In genomic region chr3:195475614-195476013, GRCh38 we compare ENCODE assay signal across 17 cellular contexts. TPM values are rescaled to one million over a fixed set of nuclear protein-coding genes. Genes with fewer than 3 reads are reported as not detected.
A peak's percentile ranks its signal among the peaks of the same experiment; 100 is the strongest.
DNase-seq lines count a peak whose midpoint lies in the region; ATAC-seq, FAIRE-seq and TF ChIP-seq lines count a peak whose summit lies in the region.
"Had no signal": no experiment of that assay in that cellular context is flagged by ENCODE, and none has a peak within 500 bp of the region (broad histone marks: within the 10 kb centered on the region; RNA-seq: fewer than 3 reads in every experiment).

No MANE protein-coding gene starts in this region.

- TF ChIP-seq CTCF in HepG2 (CRISPR knock-in tag; IDR thresholded peaks at IDR 0.05): no peak
- TF ChIP-seq CTCF in right lobe of liver (IDR thresholded peaks at IDR 0.05): no peak
- TF ChIP-seq CTCF in spleen (IDR thresholded peaks at IDR 0.05 in 8 of 11, conservative IDR thresholded peaks at IDR 0.05 in 3 of 11): no peak

- DNase-seq in HepG2 (ENCODE audit: low spot score) (no peak), right lobe of liver (no peak), frontal cortex (ENCODE audit: low spot score in 2 of 2) (no peak), spleen (peak; percentile 11), NCI-H226 (no peak), cerebellar cortex (ENCODE audit: low spot score) (no peak), NCI-H345 treated with DMSO at 0.1 percent for 48 hours (lab: John Stamatoyannopoulos, UW; ENCODE audit: unreplicated experiment) (no peak)
- DNase-seq: 8988T; CD8-positive, alpha-beta T cell; DMS 273 treated with DMSO at 0.1 percent for 48 hours; DMS53; H9 had no signal

- no peak overlapping the region for H2AFZ ChIP-seq in HepG2 (ENCODE audit: low read length)

- H3K4me3 ChIP-seq in HepG2 (replicated peaks in 1 of 3; ENCODE audit: insufficient read depth in 1 of 3, low read depth in 2 of 3, low read length in 3 of 3): no peak overlapping the region
- H3K4me3 ChIP-seq in right lobe of liver: no peak overlapping the region
- H3K4me3 ChIP-seq in spleen: no peak overlapping the region
- H3K4me3 ChIP-seq: BLaER1 treated with 17β-estradiol and CSF1 and Interleukin-3, amounts not matched to agents 10 nM and 100 nM had no signal

- H3K27ac ChIP-seq in HepG2 (ENCODE audit: extremely low read length, insufficient read depth, low read length) (no peak overlapping the region), right lobe of liver (no peak overlapping the region), spleen (no peak overlapping the region)
- H3K27ac ChIP-seq: BLaER1 treated with 17β-estradiol and CSF1 and Interleukin-3, amounts not matched to agents 10 nM and 100 nM had no signal

- in situ Hi-C loops in HepG2 (cut with HindIII; ENCODE audit: extremely low pct_ligation_motif_present, low pct_unique_long_range_greater_than_20kb): no loop called here

- no peak for FAIRE-seq in HepG2 (lab: Jason Lieb, UNC)
- peak; percentile 43 for FAIRE-seq in frontal cortex (lab: Jason Lieb, UNC)
- FAIRE-seq: G401.6, GM12891, GM19239, H1 had no signal

- WGBS in HepG2 (ENCODE audit: low lambda C conversion rate): 22% methylated on average over 3 of the region's 3 CpGs
- 81% methylated on average over 3 of the region's 3 CpGs for whole genome bisulfite sequencing in right lobe of liver (ENCODE audit: insufficient coverage, low coverage, low lambda C conversion rate, missing lambda C conversion rate)
- 90 to 97% (median 96%) methylated on average over 3 of the region's 3 CpGs for WGBS in spleen, 5 donors

- POLR2A ChIA-PET in HepG2 (lab: Yijun Ruan, JAX): no interaction called here

- H3K27me3 ChIP-seq in HepG2 (ENCODE audit: control insufficient read depth in 1 of 2, insufficient read depth in 2 of 2, low read length in 2 of 2) (peaks cover 2 to 6% of the 10 kb centered on the region in 2 experiments; a peak in 2 of 5 replicates), right lobe of liver (no peaks in the 10 kb centered on the region), spleen (replicated peaks in 1 of 7) (no peaks in the 10 kb centered on the region)
- H3K27me3 ChIP-seq: BLaER1 treated with 17β-estradiol and CSF1 and Interleukin-3, amounts not matched to agents 10 nM and 100 nM had no signal

- ATAC-seq in HepG2 (no peak), right lobe of liver (no peak)
- ATAC-seq: CD8-positive, alpha-beta T cell had no signal

- no peaks in the 10 kb centered on the region for H3K36me3 ChIP-seq in HepG2 (replicated peaks in 1 of 2; ENCODE audit: control insufficient read depth in 1 of 2, insufficient read depth in 2 of 2, low read length in 2 of 2)
- H3K36me3 ChIP-seq in right lobe of liver: no peaks in the 10 kb centered on the region
- no peaks in the 10 kb centered on the region for H3K36me3 ChIP-seq in spleen
- H3K36me3 ChIP-seq: BLaER1 treated with 17β-estradiol and CSF1 and Interleukin-3, amounts not matched to agents 10 nM and 100 nM had no signal

- no peaks in the 10 kb centered on the region for H4K20me1 ChIP-seq in HepG2 (ENCODE audit: insufficient read depth, low read length)
- H4K20me1 ChIP-seq: BLaER1 treated with 17β-estradiol and CSF1 and Interleukin-3, amounts not matched to agents 10 nM and 100 nM had no signal

- 0 out of 2 replicates have a peak, but pooled peaks cover 5% of the 10 kb centered on the region for H3K4me1 ChIP-seq in HepG2 (ENCODE audit: insufficient read depth, low read length)
- H3K4me1 ChIP-seq in right lobe of liver: no peaks in the 10 kb centered on the region
- no peaks in the 10 kb centered on the region for H3K4me1 ChIP-seq in spleen
- H3K4me1 ChIP-seq: BLaER1 treated with 17β-estradiol and CSF1 and Interleukin-3, amounts not matched to agents 10 nM and 100 nM had no signal

- intact Hi-C loops in HepG2 (cut with micrococcal nuclease; ENCODE audit: unreplicated experiment) (no loop called here), right lobe of liver (cut with DNase I) (no loop called here), spleen (cut with DNase I; ENCODE audit: low total_unique reads) (no loop called here)

- CTCF ChIA-PET in HepG2 (lab: Yijun Ruan, JAX; ENCODE audit: low intra/inter-chr PET ratio, low total read pairs): no interaction called here

- H3K9ac ChIP-seq in HepG2 (ENCODE audit: insufficient read depth, low read depth, low read length): no peak overlapping the region
- H3K9ac ChIP-seq: BLaER1 treated with 17β-estradiol and CSF1 and Interleukin-3, amounts not matched to agents 10 nM and 100 nM had no signal

- H3K9me3 ChIP-seq in HepG2 (ENCODE audit: low read length) (no peaks in the 10 kb centered on the region), right lobe of liver (no peaks in the 10 kb centered on the region), spleen (no peaks in the 10 kb centered on the region)

- no peak for TF ChIP-seq RAD21 in HepG2 (CRISPR knock-in tag; IDR thresholded peaks at IDR 0.05)

- BruUV-seq in HepG2 (replicated peaks; lab: Mats Ljungman, UMichigan): no TSS peak

- H3K4me2 ChIP-seq in HepG2 (ENCODE audit: low read depth, low read length): no peak overlapping the region
- H3K4me2 ChIP-seq: BLaER1 treated with 17β-estradiol and CSF1 and Interleukin-3, amounts not matched to agents 10 nM and 100 nM had no signal

- TF ChIP-seq EP300 in HepG2 (IDR thresholded peaks at IDR 0.05; ENCODE audit: low read depth in 2 of 2, low read length in 2 of 2) (no peak), HepG2 (CRISPR knock-in tag; IDR thresholded peaks at IDR 0.05; ENCODE audit: borderline replicate concordance) (no peak)

- TF ChIP-seq POLR2A in HepG2 (IDR thresholded peaks at IDR 0.05; ENCODE audit: insufficient read depth in 1 of 2, low read depth in 2 of 2, low read length in 2 of 2) (no peak), right lobe of liver (IDR thresholded peaks at IDR 0.05) (no peak), spleen (IDR thresholded peaks at IDR 0.05) (no peak)

- H3K79me2 ChIP-seq in HepG2 (ENCODE audit: insufficient read depth, low read length): no peaks in the 10 kb centered on the region

TF ChIP-seq in HepG2, 621 proteins besides CTCF, POLR2A, EP300 and RAD21:
- TF ChIP-seq MAFK (conservative IDR thresholded peaks at IDR 0.05 in 1 of 2, IDR thresholded peaks at IDR 0.05 in 1 of 2; ENCODE audit: low read length in 2 of 2) (peak; percentile 26 to 64; a peak in 3 of 4 replicates), ZNF20 (CRISPR knock-in tag; IDR thresholded peaks at IDR 0.05) (no peak)

RNA-seq across cellular contexts. Expression of gene ACAP2, which starts 32.8 kb away (rescaled TPM):
- total RNA-seq in HepG2 (2016; rRNA removed; fragmentation: Illumina TruSeq; extraction: Trizol) (23.9 and 32.2 TPM in 2 replicates), right lobe of liver (10 to 100 TPM; 15.1 to 21.7 (median 18.5) TPM), frontal cortex (149 TPM), spleen (100 to 1,000 TPM in 4 of 7 donors, 10 to 100 TPM in 3; 90.1 to 127 (median 108) TPM)
- total RNA-seq in HepG2 (2016; cell fraction: cytosol; rRNA removed; fragmentation: Illumina TruSeq; extraction: Trizol; ENCODE audit: low read depth): 16.0 and 18.9 TPM in 2 replicates
- total RNA-seq in HepG2 (2016; cell fraction: insoluble cytoplasmic fraction; rRNA removed; fragmentation: Illumina TruSeq; extraction: Trizol): 24.6 and 30.4 TPM in 2 replicates
- 7.9 and 10.4 TPM in 2 replicates for total RNA-seq in HepG2 (2016; cell fraction: membrane; rRNA removed; fragmentation: Illumina TruSeq; extraction: Trizol)
- total RNA-seq in HepG2 (2016; cell fraction: nucleus; rRNA removed; fragmentation: Illumina TruSeq; extraction: Trizol): 35.3 and 35.5 TPM in 2 replicates
- polyA plus RNA-seq in HepG2 (2011; rRNA removed) (5.6 and 7.3 TPM in 2 replicates), spleen (10 to 100 TPM; 11.2 to 15.7 (median 14.0) TPM)
- polyA plus RNA-seq in HepG2 (2011; cell fraction: cytosol; rRNA removed): 3.0 and 3.9 TPM in 2 replicates
- polyA plus RNA-seq in HepG2 (2011; cell fraction: nucleus; rRNA removed): 6.2 and 7.2 TPM in 2 replicates
- polyA plus RNA-seq in HepG2 (2012): 5.6 and 7.2 TPM in 2 replicates
- 0.24 and 0.77 TPM in 2 replicates for polyA plus RNA-seq in HepG2 (2016; cell fraction: cytosol; fragmentation: Illumina TruSeq; extraction: Trizol; ENCODE audit: low read depth)
- polyA plus RNA-seq in HepG2 (2016; cell fraction: insoluble cytoplasmic fraction; fragmentation: Illumina TruSeq; extraction: Trizol; ENCODE audit: low read depth): 11.5 and 12.3 TPM in 2 replicates
- 1.3 and 1.7 TPM in 2 replicates for polyA plus RNA-seq in HepG2 (2016; cell fraction: membrane; fragmentation: Illumina TruSeq; extraction: Trizol; ENCODE audit: low read depth)
- 15.1 and 15.8 TPM in 2 replicates for polyA plus RNA-seq in HepG2 (2016; cell fraction: nucleus; fragmentation: Illumina TruSeq; extraction: Trizol; ENCODE audit: insufficient read depth, low read depth)
- 9.1 and 33.5 TPM in 2 replicates for polyA minus RNA-seq in HepG2 (2011; rRNA and poly(A)+ RNA removed; ENCODE audit: low replicate concordance)
- 13.4 and 16.1 TPM in 2 replicates for polyA minus RNA-seq in HepG2 (2011; cell fraction: cytosol; rRNA and poly(A)+ RNA removed)
- polyA minus RNA-seq in HepG2 (2011; cell fraction: nucleus; rRNA and poly(A)+ RNA removed): 47.5 and 52.3 TPM in 2 replicates
